In the genomic region with DNA sequence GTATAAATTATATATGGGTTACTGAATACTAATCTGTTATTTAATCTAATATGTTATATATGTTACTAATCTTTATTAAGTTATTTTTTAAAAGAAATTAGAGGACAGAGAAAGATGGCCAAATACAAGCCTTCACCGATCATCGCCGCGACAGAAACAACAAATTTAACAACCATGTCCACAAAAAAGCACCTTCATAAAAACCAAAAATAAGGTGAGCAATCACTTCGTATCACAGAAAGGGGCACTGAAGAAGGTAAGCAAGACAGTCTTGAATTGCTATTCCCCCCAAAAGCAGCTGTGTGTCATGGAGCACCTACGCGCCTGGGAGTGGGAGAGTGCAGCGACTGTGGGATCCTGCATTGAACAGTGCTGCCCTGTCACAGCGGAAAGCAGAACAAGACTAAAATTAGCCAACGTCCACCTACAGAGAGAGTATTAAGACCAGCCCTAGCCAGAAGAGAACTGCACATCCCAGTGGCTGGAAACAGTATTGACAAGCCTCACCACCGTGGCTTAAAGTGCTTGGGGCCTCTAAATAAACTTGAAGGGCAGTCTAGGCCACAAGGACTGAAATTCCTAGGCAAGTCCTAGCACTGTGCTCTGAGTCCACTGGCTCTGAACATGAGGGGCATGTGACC, we compare ENCODE assay signal across 1 cellular context.
TF ChIP-seq lines count a peak whose summit lies in the region.

No MANE protein-coding gene starts in this region.

TF ChIP-seq in GM12878, 131 proteins besides CTCF, POLR2A, EP300 and RAD21 (continued from another document):
- TF ChIP-seq, protein P1, sequence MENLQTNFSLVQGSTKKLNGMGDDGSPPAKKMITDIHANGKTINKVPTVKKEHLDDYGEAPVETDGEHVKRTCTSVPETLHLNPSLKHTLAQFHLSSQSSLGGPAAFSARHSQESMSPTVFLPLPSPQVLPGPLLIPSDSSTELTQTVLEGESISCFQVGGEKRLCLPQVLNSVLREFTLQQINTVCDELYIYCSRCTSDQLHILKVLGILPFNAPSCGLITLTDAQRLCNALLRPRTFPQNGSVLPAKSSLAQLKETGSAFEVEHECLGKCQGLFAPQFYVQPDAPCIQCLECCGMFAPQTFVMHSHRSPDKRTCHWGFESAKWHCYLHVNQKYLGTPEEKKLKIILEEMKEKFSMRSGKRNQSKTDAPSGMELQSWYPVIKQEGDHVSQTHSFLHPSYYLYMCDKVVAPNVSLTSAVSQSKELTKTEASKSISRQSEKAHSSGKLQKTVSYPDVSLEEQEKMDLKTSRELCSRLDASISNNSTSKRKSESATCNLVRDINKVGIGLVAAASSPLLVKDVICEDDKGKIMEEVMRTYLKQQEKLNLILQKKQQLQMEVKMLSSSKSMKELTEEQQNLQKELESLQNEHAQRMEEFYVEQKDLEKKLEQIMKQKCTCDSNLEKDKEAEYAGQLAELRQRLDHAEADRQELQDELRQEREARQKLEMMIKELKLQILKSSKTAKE (IDR thresholded peaks at IDR 0.05; ENCODE audit: low read depth, poor library complexity, severe bottlenecking) = no peak
TF ChIP-seq in GM12878: peak in this region for 1.
